In genomic region chr12:114993202-114993601, GRCh38 we compare ENCODE assay signal across 2 cellular contexts.
TF ChIP-seq lines count a peak whose summit lies in the region.

No MANE protein-coding gene starts in this region.

TF ChIP-seq in liver, 16 proteins besides CTCF, POLR2A, EP300 and RAD21:
- no peak for TF ChIP-seq GABPA (IDR thresholded peaks at IDR 0.05 in 1 of 2, conservative IDR thresholded peaks at IDR 0.05 in 1 of 2)
- TF ChIP-seq REST (IDR thresholded peaks at IDR 0.05) = peak; percentile 15
TF ChIP-seq in liver: peak in this region for 1.

TF ChIP-seq in SK-N-SH, 30 proteins besides CTCF, POLR2A, EP300 and RAD21:
- TF ChIP-seq POLR2AphosphoS5 (IDR thresholded peaks at IDR 0.05; ENCODE audit: low read depth, low read length) (no peak), MXI1 (IDR thresholded peaks at IDR 0.05; ENCODE audit: low read depth, low read length) (peak; percentile 21; the same call in 1 of the 2 replicates)
